10 cellular contexts compared by ENCODE assay signal in the genomic region with DNA sequence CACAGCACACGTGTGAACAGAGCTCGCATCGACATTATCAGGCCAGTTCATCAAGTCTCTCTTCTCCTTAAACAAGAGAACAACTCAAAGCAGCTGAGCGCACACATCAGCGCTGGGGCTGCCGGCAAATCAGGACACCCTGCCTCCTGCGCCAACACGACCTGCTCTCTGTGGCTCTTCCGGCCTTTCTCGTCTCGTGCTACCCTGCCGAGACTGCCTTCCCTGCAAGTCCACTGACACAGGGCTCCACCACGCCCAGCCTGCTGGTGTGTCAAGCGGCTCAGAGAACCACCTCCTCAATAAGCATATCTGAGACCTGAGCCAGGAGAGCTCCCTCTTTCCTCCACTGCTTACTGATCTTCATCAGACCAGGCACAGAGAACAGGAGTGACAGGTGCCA.
DNase-seq lines count a peak whose midpoint lies in the region; ATAC-seq and TF ChIP-seq lines count a peak whose summit lies in the region.
"Had no signal": no experiment of that assay in that cellular context is flagged by ENCODE, and none has a peak within 500 bp of the region (broad histone marks: within the 10 kb centered on the region; RNA-seq: fewer than 3 reads in every experiment).

No MANE protein-coding gene starts in this region.

- DNase-seq in activated T-cell treated with anti-CD3 and anti-CD28 coated beads for 24 hours (ENCODE audit: low read depth) (peak; percentile 18), endodermal cell (no peak), UCSD-AML1 (lab: John Stamatoyannopoulos, UW; ENCODE audit: unreplicated experiment) (no peak), HUDEP-2 (lab: John Stamatoyannopoulos, UW; ENCODE audit: unreplicated experiment in 76 of 76) (no peak)
- peak; percentile 55 for DNase-seq in stimulated activated CD4-positive, alpha-beta T cell treated with anti-CD3 and anti-CD28 coated beads, Interleukin-15, amount 100 ng/mL, for 24 hours
- DNase-seq: retina had no signal

- H3K9ac ChIP-seq in Loucy (ENCODE audit: low read depth, low read length, poor library complexity, severe bottlenecking) (no peak overlapping the region), endodermal cell (ENCODE audit: extremely low read depth, low read length, poor library complexity, severe bottlenecking) (no peak overlapping the region)

- H3K27ac ChIP-seq in endodermal cell (ENCODE audit: low read depth, low read length): no peak overlapping the region
- H3K27ac ChIP-seq: SJSA1 had no signal

- H3K36me3 ChIP-seq in Loucy (ENCODE audit: insufficient read depth, low read length): peaks cover 21% of the 10 kb centered on the region; the same call in 1 of the 2 replicates
- H3K36me3 ChIP-seq in endodermal cell (ENCODE audit: control insufficient read depth, insufficient read depth, low read length): peaks cover 43% of the 10 kb centered on the region

- peaks cover 86% of the 10 kb centered on the region for H3K79me2 ChIP-seq in Loucy (ENCODE audit: insufficient read depth, low read length)

- peaks cover 38% of the 10 kb centered on the region for H3K4me1 ChIP-seq in Loucy (ENCODE audit: insufficient read depth, low read length, poor library complexity, severe bottlenecking)
- peaks cover 4% of the 10 kb centered on the region for H3K4me1 ChIP-seq in endodermal cell (ENCODE audit: control insufficient read depth, insufficient read depth, low read length)

- no peaks in the 10 kb centered on the region for H3K9me3 Mint-ChIP-seq in endodermal cell

- ATAC-seq in GM18867 (IDR thresholded peaks at IDR 0.05; ENCODE audit: unreplicated experiment) (no peak), HG03097 (IDR thresholded peaks at IDR 0.05; ENCODE audit: low FRiP score, unreplicated experiment) (no peak)

- peaks cover 13% of the 10 kb centered on the region; the same call in 1 of the 2 replicates for H3F3A ChIP-seq in Loucy (ENCODE audit: low read depth)

- peaks cover 72% of the 10 kb centered on the region for H4K20me1 ChIP-seq in Loucy (ENCODE audit: insufficient read depth, low read length, poor library complexity, severe bottlenecking)

- H3K4me3 ChIP-seq in Loucy (ENCODE audit: low read length, poor library complexity, severe bottlenecking) (no peak overlapping the region), endodermal cell (ENCODE audit: low read length) (no peak overlapping the region)
- H3K4me3 ChIP-seq: SJSA1 had no signal

- H3K4me1 Mint-ChIP-seq in endodermal cell: peaks cover 40% of the 10 kb centered on the region

- peaks cover 40% of the 10 kb centered on the region for H3K36me3 Mint-ChIP-seq in endodermal cell (ENCODE audit: low read depth)

- H2AFZ ChIP-seq in Loucy (ENCODE audit: low read length): no peak overlapping the region

- H3K9me2 ChIP-seq in Loucy (replicated peaks; ENCODE audit: low read depth, low read length): no peaks in the 10 kb centered on the region

- H3K9me3 ChIP-seq in Loucy (ENCODE audit: insufficient read depth, low read depth, low read length) (no peaks in the 10 kb centered on the region), endodermal cell (ENCODE audit: control insufficient read depth, low read length) (no peaks in the 10 kb centered on the region)
- H3K9me3 ChIP-seq: SJSA1 had no signal

- TF ChIP-seq CTCF in Loucy (conservative IDR thresholded peaks at IDR 0.05; ENCODE audit: low read length): no peak
- no peak for TF ChIP-seq CTCF in endodermal cell (conservative IDR thresholded peaks at IDR 0.05)

- no peak overlapping the region for H3K4me3 Mint-ChIP-seq in endodermal cell

- H3K27me3 Mint-ChIP-seq in endodermal cell (ENCODE audit: insufficient read depth): no peaks in the 10 kb centered on the region

- H3K4me2 ChIP-seq in Loucy (ENCODE audit: low read depth, low read length, poor library complexity, severe bottlenecking): peak overlapping the region; percentile 93

- peak overlapping the region; percentile 82 for H3K27ac Mint-ChIP-seq in endodermal cell

- H3K27me3 ChIP-seq in Loucy (ENCODE audit: insufficient read depth, low read length, poor library complexity, severe bottlenecking): no peaks in the 10 kb centered on the region
- H3K27me3 ChIP-seq in endodermal cell (ENCODE audit: control insufficient read depth, insufficient read depth, low read length, poor library complexity, severe bottlenecking): no peaks in the 10 kb centered on the region
- H3K27me3 ChIP-seq: SJSA1 had no signal

- 86% methylated on average over 11 to 14 of the region's 14 CpGs for WGBS in endodermal cell (ENCODE audit: insufficient coverage in 1 of 2, insufficient read length in 1 of 2), 2 experiments

Comparison
In these comparisons a context has a peak if more than half of its experiments do, and no peak if none do; other contexts are left out.
1. DNase-seq: peak in activated T-cell treated with anti-CD3 and anti-CD28 coated beads for 24 hours (single experiment) and stimulated activated CD4-positive, alpha-beta T cell treated with anti-CD3 and anti-CD28 coated beads, Interleukin-15, amount 100 ng/mL, for 24 hours (single experiment); none in endodermal cell (single experiment), UCSD-AML1 (single experiment) and HUDEP-2 (0 of 76).